In genomic region chr13:46797468-46798237, GRCh38 we compare ENCODE assay signal across 8 cellular contexts. TPM values are rescaled to one million over a fixed set of nuclear protein-coding genes. Genes with fewer than 3 reads are reported as not detected.
DNase-seq lines count a peak whose midpoint lies in the region; ATAC-seq and TF ChIP-seq lines count a peak whose summit lies in the region.

No MANE protein-coding gene starts in this region.

- TF ChIP-seq CTCF in CD14-positive monocyte (IDR thresholded peaks at IDR 0.05) (no peak), NB4 (IDR thresholded peaks at IDR 0.05; ENCODE audit: low read depth, low read length) (no peak), choroid plexus epithelial cell (conservative IDR thresholded peaks at IDR 0.05; ENCODE audit: low read depth, low read length) (no peak)

- peak overlapping the region; percentile 81 for H3K4me3 ChIP-seq in NB4 (ENCODE audit: low read depth, low read length)
- peak overlapping the region; percentile 97 for H3K4me3 ChIP-seq in choroid plexus epithelial cell (ENCODE audit: low read depth, low read length)
- peak overlapping the region; percentile 63 to 84 for H3K4me3 ChIP-seq in muscle layer of colon (ENCODE audit: low read depth in 1 of 2, low read length in 2 of 2)

- no peaks in the 10 kb centered on the region for H3K36me3 ChIP-seq in muscle layer of colon (ENCODE audit: insufficient read depth, low read length)

- intact Hi-C loops in CD14-positive monocyte (cut with micrococcal nuclease) = no loop called here

- H3K4me1 Mint-ChIP-seq in CD14-positive monocyte = peaks cover 42% of the 10 kb centered on the region

- H3K9me3 ChIP-seq in muscle layer of colon (ENCODE audit: low read length) = no peaks in the 10 kb centered on the region

- H3K9ac ChIP-seq in muscle layer of colon (ENCODE audit: low read length) = peak overlapping the region; percentile 60

- TF ChIP-seq POLR2A in NB4 (IDR thresholded peaks at IDR 0.05; ENCODE audit: extremely low read depth, insufficient read length) = no peak

- H3K27me3 ChIP-seq in muscle layer of colon (ENCODE audit: control insufficient read depth in 1 of 2, insufficient read depth in 2 of 2, low read length in 2 of 2) = no peaks in the 10 kb centered on the region

- H3K27ac Mint-ChIP-seq in CD14-positive monocyte = peak overlapping the region; percentile 90 to 99 (median 98)

- peak overlapping the region; percentile 75 for H3K27ac ChIP-seq in muscle layer of colon (ENCODE audit: low read depth, low read length)

- peak overlapping the region; percentile 99 to 100 for H3K4me3 Mint-ChIP-seq in CD14-positive monocyte

- H3K9me3 Mint-ChIP-seq in CD14-positive monocyte = no peaks in the 10 kb centered on the region

- H3K27me3 Mint-ChIP-seq in CD14-positive monocyte (ENCODE audit: low read depth in 3 of 3) = peaks cover 0 to 2% (median 1%) of the 10 kb centered on the region in 3 donors

- peaks cover 37% of the 10 kb centered on the region for H3K4me1 ChIP-seq in muscle layer of colon (ENCODE audit: insufficient read depth, low read length)

- ATAC-seq in GM19351 (IDR thresholded peaks at IDR 0.05; ENCODE audit: unreplicated experiment) = no peak

- peaks cover 4 to 5% of the 10 kb centered on the region in 2 donors for H3K36me3 Mint-ChIP-seq in CD14-positive monocyte

- DNase-seq in CD14-positive monocyte (ENCODE audit: low spot score) (no peak), NB4 (ENCODE audit: low read depth) (peak; percentile 20), choroid plexus epithelial cell (ENCODE audit: low read depth) (no peak), HCEC 1CT (no peak), AML-193 (lab: John Stamatoyannopoulos, UW) (no peak), SW 1271 (lab: John Stamatoyannopoulos, UW) (no peak)

RNA-seq across cellular contexts. Expression of gene ESD, which starts 0.7 kb away (rescaled TPM):
- polyA plus RNA-seq in CD14-positive monocyte = 100 to 1,000 TPM; 139 to 147 TPM
